In the genomic region with DNA sequence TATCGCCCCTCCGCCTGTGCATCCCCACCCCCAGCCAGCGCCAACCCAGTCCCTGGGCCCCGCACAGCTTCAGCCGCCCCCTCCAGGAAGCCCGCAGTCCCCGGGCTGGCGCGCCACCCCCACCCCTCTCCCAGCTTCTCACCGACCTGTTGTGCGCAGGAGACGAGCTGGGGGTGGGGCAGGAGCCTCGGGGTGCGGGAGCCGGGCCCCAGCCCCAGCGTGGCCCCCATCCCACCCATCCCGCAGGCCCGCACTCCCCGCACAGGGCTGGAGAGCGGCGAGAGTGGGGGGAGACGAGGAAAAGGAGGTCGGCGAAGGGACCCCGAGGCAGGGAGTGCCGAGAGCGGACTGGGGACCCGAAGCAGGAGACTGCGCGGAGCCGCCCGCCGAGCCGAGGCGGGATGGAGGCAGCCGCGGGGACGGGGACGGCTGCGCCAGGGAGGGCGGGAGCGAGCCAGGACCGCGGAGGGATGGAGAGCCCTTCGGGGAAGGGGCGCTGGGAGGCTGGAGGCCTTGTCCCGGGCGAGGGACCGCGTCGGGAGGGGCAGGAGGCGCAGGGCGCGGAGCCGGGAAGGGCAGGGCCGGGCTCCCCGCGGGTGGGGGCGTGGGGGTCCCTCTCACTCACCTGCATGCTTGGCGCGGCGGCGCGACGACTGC, we compare ENCODE assay signal across 1 cellular context.
TF ChIP-seq lines count a peak whose summit lies in the region.

No MANE protein-coding gene starts in this region.

TF ChIP-seq in HEK293, 187 proteins besides CTCF, POLR2A, EP300 and RAD21 (continued from another document):
- 0 out of 2 replicates have a peak, but pooled peaks have one; percentile 35 for TF ChIP-seq PRDM2 (tag by site-specific recombination; IDR thresholded peaks at IDR 0.05; ENCODE audit: borderline replicate concordance)
- no peak for TF ChIP-seq ZNF785 (tag by site-specific recombination; IDR thresholded peaks at IDR 0.05)
- peak; percentile 61 for TF ChIP-seq ZNF398 (tag by site-specific recombination; IDR thresholded peaks at IDR 0.05)
TF ChIP-seq in HEK293: peak in this region for 28.
